20 cellular contexts compared by ENCODE assay signal in the genomic region with DNA sequence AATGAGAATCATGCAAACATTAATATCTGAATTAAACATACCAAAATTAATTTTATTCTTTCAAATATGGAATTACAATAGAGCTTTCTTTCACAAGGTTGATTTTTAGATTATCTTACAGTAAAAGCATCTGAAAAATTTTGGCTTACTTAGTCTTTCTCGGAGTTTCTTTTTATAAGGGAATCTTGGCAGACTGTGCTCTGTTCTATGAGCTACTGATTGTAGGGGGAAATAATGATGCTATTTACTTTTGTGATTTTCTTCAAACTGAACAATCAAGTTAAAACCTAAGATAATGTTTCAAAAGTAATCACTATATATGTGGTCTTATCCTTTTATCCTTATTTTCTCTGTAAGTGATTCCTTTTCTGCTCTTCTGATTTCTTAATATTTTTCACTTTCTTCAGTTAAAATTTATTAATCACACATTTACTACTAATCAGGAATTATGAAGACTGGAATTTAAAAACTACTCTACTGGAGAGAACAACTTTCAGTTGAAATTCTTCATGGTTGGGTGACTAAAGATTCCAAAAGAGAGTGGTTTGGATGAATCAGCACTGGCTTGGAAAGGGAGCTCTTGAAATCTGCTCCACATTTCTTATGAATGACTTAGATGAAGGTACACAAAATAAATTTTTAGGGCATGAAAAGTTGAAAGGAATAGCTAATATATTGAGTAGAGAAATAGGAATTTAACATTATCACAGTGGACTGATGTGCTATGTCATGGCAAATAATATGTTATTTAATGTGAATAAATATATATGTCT.
DNase-seq lines count a peak whose midpoint lies in the region; ATAC-seq, FAIRE-seq and TF ChIP-seq lines count a peak whose summit lies in the region.
"Had no signal": no experiment of that assay in that cellular context is flagged by ENCODE, and none has a peak within 500 bp of the region (broad histone marks: within the 10 kb centered on the region; RNA-seq: fewer than 3 reads in every experiment).

No MANE protein-coding gene starts in this region.

- no peaks in the 10 kb centered on the region for H3K9me3 ChIP-seq in breast epithelium
- H3K9me3 ChIP-seq: tibial artery had no signal

- H3K4me3 Mint-ChIP-seq in MCF 10A (ENCODE audit: unreplicated experiment) = no peak overlapping the region
- H3K4me3 Mint-ChIP-seq in stimulated activated memory B cell treated with anti-CD40 and anti-IgM and Interleukin-4, amounts not matched to agents 10 μg/mL and 1 μg/mL and 100 μg/mL, for 72 hours = no peak overlapping the region
- H3K4me3 Mint-ChIP-seq: activated T-cell treated with anti-CD3 and anti-CD28 coated beads, Interleukin-2, amount 50 U/mL, for 72 hours; IgD-negative memory B cell; nephron progenitor cell had no signal

- no peak overlapping the region for H3K27ac Mint-ChIP-seq in MCF 10A (ENCODE audit: low read depth, unreplicated experiment)
- no peak overlapping the region for H3K27ac Mint-ChIP-seq in stimulated activated memory B cell treated with anti-CD40 and anti-IgM and Interleukin-4, amounts not matched to agents 10 μg/mL and 1 μg/mL and 100 μg/mL, for 72 hours
- H3K27ac Mint-ChIP-seq: activated T-cell treated with anti-CD3 and anti-CD28 coated beads, Interleukin-2, amount 50 U/mL, for 72 hours; IgD-negative memory B cell; nephron progenitor cell had no signal

- intact Hi-C loops in MCF 10A (cut with micrococcal nuclease) = no loop called here
- intact Hi-C loops in breast epithelium (cut with DNase I; ENCODE audit: low total_unique reads) = no loop called here

- in situ Hi-C loops in G401 (cut with HindIII; ENCODE audit: low sequenced_read_pairs) = no loop called here

- POLR2A ChIA-PET in MCF 10A (lab: Yijun Ruan, JAX) = no interaction called here

- H3K36me3 Mint-ChIP-seq in MCF 10A (ENCODE audit: insufficient read depth, unreplicated experiment) = no peaks in the 10 kb centered on the region
- no peaks in the 10 kb centered on the region for H3K36me3 Mint-ChIP-seq in stimulated activated memory B cell treated with anti-CD40 and anti-IgM and Interleukin-4, amounts not matched to agents 10 μg/mL and 1 μg/mL and 100 μg/mL, for 72 hours
- H3K36me3 Mint-ChIP-seq: IgD-negative memory B cell had no signal

- H3K36me3 ChIP-seq in breast epithelium = no peaks in the 10 kb centered on the region
- H3K36me3 ChIP-seq: tibial artery had no signal

- H3K9me3 Mint-ChIP-seq in MCF 10A (ENCODE audit: unreplicated experiment) = no peaks in the 10 kb centered on the region
- H3K9me3 Mint-ChIP-seq in stimulated activated memory B cell treated with anti-CD40 and anti-IgM and Interleukin-4, amounts not matched to agents 10 μg/mL and 1 μg/mL and 100 μg/mL, for 72 hours = no peaks in the 10 kb centered on the region
- H3K9me3 Mint-ChIP-seq: activated T-cell treated with anti-CD3 and anti-CD28 coated beads, Interleukin-2, amount 50 U/mL, for 72 hours; IgD-negative memory B cell; nephron progenitor cell had no signal

- DNase-seq in MCF 10A (ENCODE audit: unreplicated experiment) (peak; percentile 16), breast epithelium (ENCODE audit: low spot score in 2 of 2) (no peak), astrocyte of the hippocampus (ENCODE audit: low read depth, low spot score) (peak; percentile 83), G401 (ENCODE audit: low spot score) (no peak)
- DNase-seq: activated CD4-positive, CD25-positive, alpha-beta regulatory T cell treated with anti-CD3 and anti-CD28 coated beads, Interleukin-2, amount 50 U/mL, for 72 hours; activated T-cell treated with anti-CD3 and anti-CD28 coated beads, Interleukin-2, amount 50 U/mL, for 72 hours; aorta; NCI-H1436; NCI-H774; nephron progenitor cell; stimulated activated CD4-positive, alpha-beta T cell treated with anti-CD3 and anti-CD28 coated beads, Interleukin-12 subunit alpha, Interleukin-12 subunit beta, amount 100 ng/mL, for 4 hours; tibial artery had no signal

- CTCF ChIA-PET in MCF 10A (lab: Yijun Ruan, JAX) = interaction anchor here (1.0 to 1.1 kb wide), 2 partner anchors 18 to 64 kb away, joined by 3 read pairs; no protein-coding TSS in a partner anchor

- H3K4me1 ChIP-seq in breast epithelium = no peaks in the 10 kb centered on the region

- no peaks in the 10 kb centered on the region for H3K27me3 ChIP-seq in breast epithelium
- H3K27me3 ChIP-seq: tibial artery had no signal

- no TSS peak for BruUV-seq in MCF 10A (replicated peaks; lab: Mats Ljungman, UMichigan)

- H3K4me3 ChIP-seq in breast epithelium = no peak overlapping the region
- H3K4me3 ChIP-seq: tibial artery had no signal

- FAIRE-seq in islet of Langerhans (lab: Jason Lieb, UNC) = peak; percentile 83
- FAIRE-seq: H1 had no signal

- ATAC-seq in stimulated activated memory B cell treated with anti-CD40 and anti-IgM and Interleukin-4, amounts not matched to agents 10 μg/mL and 1 μg/mL and 100 μg/mL, for 72 hours = no peak
- no peak for ATAC-seq in HG02981 (IDR thresholded peaks at IDR 0.05; ENCODE audit: unreplicated experiment)
- ATAC-seq in HG02852 (IDR thresholded peaks at IDR 0.05; ENCODE audit: unreplicated experiment) = no peak
- ATAC-seq: activated T-cell treated with anti-CD3 and anti-CD28 coated beads, Interleukin-2, amount 50 U/mL, for 72 hours had no signal

- peaks cover 6% of the 10 kb centered on the region for H3K4me1 Mint-ChIP-seq in MCF 10A (ENCODE audit: insufficient read depth, unreplicated experiment)
- no peaks in the 10 kb centered on the region for H3K4me1 Mint-ChIP-seq in stimulated activated memory B cell treated with anti-CD40 and anti-IgM and Interleukin-4, amounts not matched to agents 10 μg/mL and 1 μg/mL and 100 μg/mL, for 72 hours
- H3K4me1 Mint-ChIP-seq: IgD-negative memory B cell had no signal

- no peak overlapping the region for H3K27ac ChIP-seq in breast epithelium
- H3K27ac ChIP-seq: 22Rv1, epithelial cell of prostate, tibial artery had no signal

- no peak for TF ChIP-seq POLR2A in breast epithelium (IDR thresholded peaks at IDR 0.05)

- TF ChIP-seq CTCF in MCF 10A (IDR thresholded peaks at IDR 0.05; ENCODE audit: unreplicated experiment) = no peak
- TF ChIP-seq CTCF in breast epithelium (IDR thresholded peaks at IDR 0.05) = no peak

- no peaks in the 10 kb centered on the region for H3K27me3 Mint-ChIP-seq in MCF 10A (ENCODE audit: insufficient read depth, unreplicated experiment)
- no peaks in the 10 kb centered on the region for H3K27me3 Mint-ChIP-seq in stimulated activated memory B cell treated with anti-CD40 and anti-IgM and Interleukin-4, amounts not matched to agents 10 μg/mL and 1 μg/mL and 100 μg/mL, for 72 hours
- H3K27me3 Mint-ChIP-seq: IgD-negative memory B cell had no signal

Comparison
In these comparisons a context has a peak if more than half of its experiments do, and no peak if none do; other contexts are left out.
1. DNase-seq: peak in MCF 10A (single experiment) and astrocyte of the hippocampus (single experiment); none in breast epithelium (0 of 2) and G401 (single experiment).